In genomic region chr11:85123752-85124231, GRCh38 we compare ENCODE assay signal across 10 cellular contexts.
DNase-seq lines count a peak whose midpoint lies in the region; ATAC-seq lines count a peak whose summit lies in the region.
"Had no signal": no experiment of that assay in that cellular context is flagged by ENCODE, and none has a peak within 500 bp of the region (broad histone marks: within the 10 kb centered on the region; RNA-seq: fewer than 3 reads in every experiment).

No MANE protein-coding gene starts in this region.

- no peak overlapping the region for H3K27ac Mint-ChIP-seq in activated naive CD4-positive, alpha-beta T cell treated with anti-CD3 and anti-CD28 coated beads, Interleukin-2, amount 10 ng/mL, durations not matched to agents 7 days and 5 days
- H3K27ac Mint-ChIP-seq: mesothelial cell of epicardium had no signal

- no peaks in the 10 kb centered on the region for H3K36me3 Mint-ChIP-seq in activated naive CD4-positive, alpha-beta T cell treated with anti-CD3 and anti-CD28 coated beads, Interleukin-2, amount 10 ng/mL, durations not matched to agents 7 days and 5 days
- H3K36me3 Mint-ChIP-seq: mesothelial cell of epicardium had no signal

- ATAC-seq in GM18511 (IDR thresholded peaks at IDR 0.05; ENCODE audit: unreplicated experiment): peak; percentile 96
- ATAC-seq in GM21528 (IDR thresholded peaks at IDR 0.05; ENCODE audit: low FRiP score, unreplicated experiment): peak; percentile 96
- peak; percentile 83 for ATAC-seq in HG03280 (IDR thresholded peaks at IDR 0.05; ENCODE audit: unreplicated experiment)

- H3K4me1 Mint-ChIP-seq in activated naive CD4-positive, alpha-beta T cell treated with anti-CD3 and anti-CD28 coated beads, Interleukin-2, amount 10 ng/mL, durations not matched to agents 7 days and 5 days: no peaks in the 10 kb centered on the region

- peak; percentile 64 for DNase-seq in germinal center (ENCODE audit: low spot score)
- no peak for DNase-seq in OCI-M1 (lab: John Stamatoyannopoulos, UW)
- DNase-seq in activated naive CD4-positive, alpha-beta T cell treated with anti-CD3 and anti-CD28 coated beads, Interleukin-2, amount 10 ng/mL, durations not matched to agents 7 days and 5 days: no peak
- no peak for DNase-seq in hippocampal formation (lab: John Stamatoyannopoulos, UW)
- DNase-seq in effector CD8-positive, alpha-beta T cell (lab: John Stamatoyannopoulos, UW): no peak
- DNase-seq: adrenal gland had no signal

- peaks cover 12% of the 10 kb centered on the region for H3K9me3 Mint-ChIP-seq in activated naive CD4-positive, alpha-beta T cell treated with anti-CD3 and anti-CD28 coated beads, Interleukin-2, amount 10 ng/mL, durations not matched to agents 7 days and 5 days
- H3K9me3 Mint-ChIP-seq: mesothelial cell of epicardium had no signal

- CTCF ChIA-PET in activated naive CD4-positive, alpha-beta T cell treated with anti-CD3 and anti-CD28 coated beads, Interleukin-2, amount 10 ng/mL, durations not matched to agents 7 days and 5 days (lab: Charles Lee): no interaction called here

- no peaks in the 10 kb centered on the region for H3K27me3 Mint-ChIP-seq in activated naive CD4-positive, alpha-beta T cell treated with anti-CD3 and anti-CD28 coated beads, Interleukin-2, amount 10 ng/mL, durations not matched to agents 7 days and 5 days

- H3K4me3 Mint-ChIP-seq in activated naive CD4-positive, alpha-beta T cell treated with anti-CD3 and anti-CD28 coated beads, Interleukin-2, amount 10 ng/mL, durations not matched to agents 7 days and 5 days: no peak overlapping the region
- H3K4me3 Mint-ChIP-seq: mesothelial cell of epicardium had no signal
